Comparison of ENCODE assay signal across 8 cellular contexts in the genomic region with DNA sequence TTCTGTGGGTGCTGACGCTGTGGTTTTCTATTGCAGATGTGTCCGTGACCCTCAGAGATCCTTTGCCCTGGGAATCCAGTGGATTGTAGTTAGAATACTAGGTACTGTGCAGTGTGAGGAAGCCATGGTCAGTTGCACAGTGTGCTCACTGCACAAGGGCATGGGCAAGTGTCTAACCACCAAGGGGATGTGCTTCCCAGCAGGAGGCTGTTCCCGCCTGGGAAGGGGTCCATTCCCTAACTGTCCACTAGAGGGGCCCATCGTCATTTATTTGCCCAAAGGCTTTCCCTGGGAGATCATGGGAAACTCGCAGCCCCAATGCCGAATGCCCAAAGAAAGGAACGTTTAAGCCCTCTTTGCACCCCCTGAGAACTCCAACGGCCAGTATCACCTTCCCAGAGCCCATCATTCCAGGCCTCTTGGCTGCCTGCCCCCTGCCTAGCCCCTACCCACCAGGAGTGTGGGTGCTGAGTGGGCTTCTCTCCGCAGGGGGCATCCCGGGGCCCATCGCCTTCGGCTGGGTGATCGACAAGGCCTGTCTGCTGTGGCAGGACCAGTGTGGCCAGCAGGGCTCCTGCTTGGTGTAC. TPM values are rescaled to one million over a fixed set of nuclear protein-coding genes. Genes with fewer than 3 reads are reported as not detected.
A peak's percentile ranks its signal among the peaks of the same experiment; 100 is the strongest.
DNase-seq lines count a peak whose midpoint lies in the region; ATAC-seq, FAIRE-seq and TF ChIP-seq lines count a peak whose summit lies in the region.

No MANE protein-coding gene starts in this region.

- DNase-seq in ELR (ENCODE audit: low read depth) (peak; percentile 87), LoVo (ENCODE audit: low spot score) (peak; percentile 44), RWPE1 (ENCODE audit: low spot score) (peak; percentile 96), hippocampal formation (lab: John Stamatoyannopoulos, UW) (peak; percentile 72 to 76), small intestine (peak; percentile 74), NCI-H1048 (lab: John Stamatoyannopoulos, UW) (no peak)

- peak overlapping the region; percentile 57 to 90 (median 79) for H3K27ac Mint-ChIP-seq in brain

- H3K4me1 ChIP-seq in small intestine (ENCODE audit: control insufficient read depth in 2 of 2, insufficient read depth in 1 of 2, low read depth in 1 of 2, low read length in 1 of 2), result peaks cover 0 to 5% of the 10 kb centered on the region in 2 donors

- FAIRE-seq in small intestine (lab: Jason Lieb, UNC), result no peak

- H3K27ac ChIP-seq in RWPE1 (peak overlapping the region; percentile 26), small intestine (ENCODE audit: low read depth in 1 of 2, low read length in 1 of 2) (no peak overlapping the region)

- WGBS in small intestine, 3 donors, result 56 to 61% (median 58%) methylated on average over 13 of the region's 13 CpGs

- H3K9me3 ChIP-seq in small intestine (ENCODE audit: control insufficient read depth, low read depth), result no peaks in the 10 kb centered on the region

- no peaks in the 10 kb centered on the region for H3K9me3 Mint-ChIP-seq in brain

- no peak for ATAC-seq in HG03432 (IDR thresholded peaks at IDR 0.05; ENCODE audit: unreplicated experiment)

- CTCF ChIA-PET in RWPE1 (lab: Yijun Ruan, JAX), result interaction anchor here (0.7 to 6.7 kb wide), 7 partner anchors 18 to 367 kb away, joined by 3 to 70 read pairs (median 4); no protein-coding TSS in a partner anchor

- no peaks in the 10 kb centered on the region for H3K36me3 Mint-ChIP-seq in brain

- peaks cover 43% of the 10 kb centered on the region for H3K4me1 Mint-ChIP-seq in brain

- H3K4me3 ChIP-seq in small intestine (ENCODE audit: low read depth in 1 of 2, low read length in 2 of 2), result no peak overlapping the region

- no peaks in the 10 kb centered on the region for H3K36me3 ChIP-seq in small intestine (ENCODE audit: control insufficient read depth in 2 of 2, insufficient read depth in 2 of 2, low read length in 2 of 2)

- peak overlapping the region in 1 of 5 experiments; percentile 60 for H3K4me3 Mint-ChIP-seq in brain

- POLR2A ChIA-PET in RWPE1 (lab: Yijun Ruan, JAX; ENCODE audit: low non-redundant PET), result no interaction called here

- no peaks in the 10 kb centered on the region for H3K27me3 ChIP-seq in small intestine (ENCODE audit: control insufficient read depth in 2 of 2, insufficient read depth in 2 of 2, low read length in 2 of 2)

- H3K27me3 Mint-ChIP-seq in brain, result no peaks in the 10 kb centered on the region

- TF ChIP-seq CTCF in RWPE1 (conservative IDR thresholded peaks at IDR 0.05; ENCODE audit: low read depth), result peak; percentile 97
- TF ChIP-seq CTCF in brain (conservative IDR thresholded peaks at IDR 0.05), result peak; percentile 95 to 97

RNA-seq across cellular contexts. Expression of gene SLCO4A1, which starts 26.2 kb away (rescaled TPM):
- 18.2 TPM for polyA plus RNA-seq in brain (ENCODE audit: insufficient read depth, low read depth, low replicate concordance)
- polyA plus RNA-seq in small intestine, result 10 to 100 TPM in 1 of 3 donors, 1 to 10 TPM in 2; 2.2 to 22.4 (median 4.9) TPM

RNA-seq across cellular contexts. Expression of gene NTSR1, which starts 40.1 kb away (rescaled TPM):
- polyA plus RNA-seq in brain (ENCODE audit: insufficient read depth, low read depth, low replicate concordance) (0.48 TPM), small intestine (1 to 10 TPM in 1 of 3 donors, not detected in 2; 1.2 TPM)
